Comparison of ENCODE assay signal across 9 cellular contexts in the genomic region with DNA sequence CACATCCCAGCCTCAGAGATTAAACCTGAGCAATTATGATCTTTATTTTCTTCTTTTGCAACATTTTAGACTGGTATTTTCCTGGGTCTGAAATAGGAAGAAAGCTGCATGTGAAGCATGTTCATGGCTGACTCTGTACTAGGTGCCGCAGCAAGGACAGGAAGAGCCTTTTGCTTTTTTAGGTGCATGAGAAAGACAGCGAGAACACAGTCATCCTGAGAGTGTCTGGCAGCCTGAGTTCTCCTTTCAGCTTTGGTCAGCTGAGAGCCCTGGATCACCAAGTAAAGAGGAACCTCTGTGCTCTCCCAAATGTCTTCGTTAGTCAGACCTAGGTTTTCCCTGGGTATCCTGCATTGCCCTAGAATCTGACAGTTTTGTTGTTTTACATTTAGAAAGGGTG. TPM values are rescaled to one million over a fixed set of nuclear protein-coding genes. Genes with fewer than 3 reads are reported as not detected.
DNase-seq lines count a peak whose midpoint lies in the region; ATAC-seq, FAIRE-seq and TF ChIP-seq lines count a peak whose summit lies in the region.
"Had no signal": no experiment of that assay in that cellular context is flagged by ENCODE, and none has a peak within 500 bp of the region (broad histone marks: within the 10 kb centered on the region; RNA-seq: fewer than 3 reads in every experiment).

No MANE protein-coding gene starts in this region.

- no peaks in the 10 kb centered on the region for H3F3A ChIP-seq in PC-3 (ENCODE audit: low read length, unreplicated experiment)

- H4K20me1 ChIP-seq in OCI-LY3 (ENCODE audit: insufficient read depth, low read length) (no peaks in the 10 kb centered on the region), PC-3 (ENCODE audit: low read length) (no peaks in the 10 kb centered on the region)

- no peaks in the 10 kb centered on the region for H3K9me3 ChIP-seq in OCI-LY3 (ENCODE audit: insufficient read depth, low read length)
- no peaks in the 10 kb centered on the region for H3K9me3 ChIP-seq in PC-3 (ENCODE audit: low read length)

- FAIRE-seq in GM12891 (lab: Jason Lieb, UNC) = peak; percentile 95

- H3K27ac ChIP-seq in OCI-LY3 (ENCODE audit: low read length) (peak overlapping the region; percentile 49), PC-3 (ENCODE audit: low read length) (no peak overlapping the region)

- H3K9ac ChIP-seq in OCI-LY3 (ENCODE audit: low read length) = peak overlapping the region; percentile 37; the same call in 1 of the 2 replicates
- H3K9ac ChIP-seq in PC-3 (ENCODE audit: low read length) = no peak overlapping the region

- in situ Hi-C loops in G401 (cut with HindIII; ENCODE audit: low sequenced_read_pairs) = no loop called here

- H3K27me3 ChIP-seq in OCI-LY3 (ENCODE audit: low read depth, low read length) (no peaks in the 10 kb centered on the region), PC-3 (ENCODE audit: low read length) (no peaks in the 10 kb centered on the region)

- H3K4me1 ChIP-seq in OCI-LY3 (ENCODE audit: low read length) = peaks cover 16% of the 10 kb centered on the region
- H3K4me1 ChIP-seq in PC-3 (ENCODE audit: insufficient read depth, low read length) = no peaks in the 10 kb centered on the region

- POLR2A ChIA-PET in HEK293T (lab: Yijun Ruan, JAX) = interaction anchor here (1.0 kb wide), 1 partner anchor 66 kb away, joined by 4 read pairs; a partner anchor contains a TSS
- POLR2A ChIA-PET in PC-3 (lab: Charles Lee; ENCODE audit: unreplicated experiment) = no interaction called here

- TF ChIP-seq CTCF in OCI-LY3 (IDR thresholded peaks at IDR 0.05; ENCODE audit: low read depth, low read length) (no peak), PC-3 (conservative IDR thresholded peaks at IDR 0.05; ENCODE audit: low read depth, low read length) (no peak)

- no peaks in the 10 kb centered on the region for H3K9me2 ChIP-seq in PC-3 (replicated peaks; ENCODE audit: low read length)

- BruUV-seq in PC-3 (replicated peaks; lab: Mats Ljungman, UMichigan) = no TSS peak

- H3K79me2 ChIP-seq in OCI-LY3 (ENCODE audit: low read length) = no peaks in the 10 kb centered on the region
- no peaks in the 10 kb centered on the region for H3K79me2 ChIP-seq in PC-3 (ENCODE audit: low read length)

- H3K4me2 ChIP-seq in OCI-LY3 (ENCODE audit: low read length) (peak overlapping the region; percentile 71), PC-3 (ENCODE audit: low read length) (no peak overlapping the region)

- no peak for TF ChIP-seq POLR2A in GM12891 (IDR thresholded peaks at IDR 0.05; ENCODE audit: low read depth, low read length)

- peak; percentile 41 for DNase-seq in GM12891 (ENCODE audit: insufficient read length, low spot score)
- DNase-seq in G401 (ENCODE audit: low spot score) = no peak
- no peak for DNase-seq in HEK293T (ENCODE audit: extremely low spot score)
- DNase-seq in AG08395 (ENCODE audit: low spot score) = no peak
- no peak for DNase-seq in PC-3

- intact Hi-C loops in PC-3 (cut with micrococcal nuclease) = no loop called here

- CTCF ChIA-PET in HEK293T (lab: Yijun Ruan, JAX) (interaction anchor here (2.3 kb wide), 1 partner anchor 66 kb away, joined by 9 read pairs; no protein-coding TSS in a partner anchor), PC-3 (lab: Charles Lee) (interaction anchor here (0.6 kb wide), 1 partner anchor 244 kb away, joined by 4 read pairs; no protein-coding TSS in a partner anchor)

- ATAC-seq in GM19351 (IDR thresholded peaks at IDR 0.05; ENCODE audit: unreplicated experiment) (peak; percentile 98), HG02973 (IDR thresholded peaks at IDR 0.05; ENCODE audit: unreplicated experiment) (peak; percentile 99), PC-3 (no peak)

- no peaks in the 10 kb centered on the region for H3K36me3 ChIP-seq in OCI-LY3 (replicated peaks; ENCODE audit: low read depth, low read length)
- H3K36me3 ChIP-seq in PC-3 (ENCODE audit: low read depth, low read length) = no peaks in the 10 kb centered on the region

- H3K4me3 ChIP-seq in OCI-LY3 (ENCODE audit: low read length) = peak overlapping the region; percentile 61
- no peak overlapping the region for H3K4me3 ChIP-seq in PC-3 (ENCODE audit: low read length)

- H2AFZ ChIP-seq in OCI-LY3 (ENCODE audit: low read depth, low read length) (no peak overlapping the region; the same call in 1 of the 2 replicates), PC-3 (ENCODE audit: low read length) (no peak overlapping the region)

TF ChIP-seq in GM12891, 5 proteins besides CTCF, POLR2A, EP300 and RAD21:
- no peak for TF ChIP-seq POLR2AphosphoS5 (IDR thresholded peaks at IDR 0.05; ENCODE audit: low read depth, low read length)
- TF ChIP-seq SPI1 (IDR thresholded peaks at IDR 0.05; ENCODE audit: low read depth, low read length) = peak; percentile 96
TF ChIP-seq in GM12891: peak in this region for 1.

TF ChIP-seq in HEK293T, 16 proteins besides CTCF, POLR2A, EP300 and RAD21:
- no peak for TF ChIP-seq ZNF384 (IDR thresholded peaks at IDR 0.05)
- TF ChIP-seq HDGF (IDR thresholded peaks at IDR 0.05; ENCODE audit: borderline replicate concordance) = no peak
- TF ChIP-seq L3MBTL2 (conservative IDR thresholded peaks at IDR 0.05) = no peak
- no peak for TF ChIP-seq ELF4 (IDR thresholded peaks at IDR 0.05)
- no peak for TF ChIP-seq FOXA1 (IDR thresholded peaks at IDR 0.05)
- TF ChIP-seq ARNT (IDR thresholded peaks at IDR 0.05) = no peak
- TF ChIP-seq FOXM1 (IDR thresholded peaks at IDR 0.05; ENCODE audit: borderline replicate concordance) = no peak
- no peak for TF ChIP-seq CTBP1 (IDR thresholded peaks at IDR 0.05; ENCODE audit: borderline replicate concordance)
- TF ChIP-seq, protein P1, sequence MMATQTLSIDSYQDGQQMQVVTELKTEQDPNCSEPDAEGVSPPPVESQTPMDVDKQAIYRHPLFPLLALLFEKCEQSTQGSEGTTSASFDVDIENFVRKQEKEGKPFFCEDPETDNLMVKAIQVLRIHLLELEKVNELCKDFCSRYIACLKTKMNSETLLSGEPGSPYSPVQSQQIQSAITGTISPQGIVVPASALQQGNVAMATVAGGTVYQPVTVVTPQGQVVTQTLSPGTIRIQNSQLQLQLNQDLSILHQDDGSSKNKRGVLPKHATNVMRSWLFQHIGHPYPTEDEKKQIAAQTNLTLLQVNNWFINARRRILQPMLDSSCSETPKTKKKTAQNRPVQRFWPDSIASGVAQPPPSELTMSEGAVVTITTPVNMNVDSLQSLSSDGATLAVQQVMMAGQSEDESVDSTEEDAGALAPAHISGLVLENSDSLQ (IDR thresholded peaks at IDR 0.05) = no peak
- TF ChIP-seq SP1 (IDR thresholded peaks at IDR 0.05) = no peak
- no peak for TF ChIP-seq SUZ12 (IDR thresholded peaks at IDR 0.05)
- TF ChIP-seq BHLHE40 (IDR thresholded peaks at IDR 0.05; ENCODE audit: borderline replicate concordance) = no peak
- TF ChIP-seq NFRKB (IDR thresholded peaks at IDR 0.05) = no peak
- no peak for TF ChIP-seq TARDBP (IDR thresholded peaks at IDR 0.05)
- no peak for TF ChIP-seq LEF1 (IDR thresholded peaks at IDR 0.05; ENCODE audit: borderline replicate concordance)

RNA-seq across cellular contexts. Expression of a gene that starts 29.8 kb away (rescaled TPM):
- 0.60 TPM for polyA plus RNA-seq in GM12891 (2012; ENCODE audit: low read depth, missing spikeins)
- 1.7 and 4.3 TPM in 2 replicates for total RNA-seq in G401 (2014; rRNA removed; shearing (Covaris generic))
- total RNA-seq in PC-3 (2014; rRNA removed) = 0.22 TPM in 1 of 2 replicates, not detected in the other
- polyA plus RNA-seq: IgD-negative memory B cell had no signal

RNA-seq across cellular contexts. Expression of a gene that starts 57.1 kb away (rescaled TPM):
- polyA plus RNA-seq in GM12891 (2012; ENCODE audit: low read depth, missing spikeins) = 1.5 TPM
- total RNA-seq in G401 (2014; rRNA removed; shearing (Covaris generic)) = 1.2 and 2.7 TPM in 2 replicates
- 0.17 and 0.69 TPM in 2 replicates for total RNA-seq in PC-3 (2014; rRNA removed)
